ENCODE assay signal across 26 cellular contexts in genomic region chr2:229610871-229611270, GRCh38.
DNase-seq lines count a peak whose midpoint lies in the region; ATAC-seq and TF ChIP-seq lines count a peak whose summit lies in the region.
"Had no signal": no experiment of that assay in that cellular context is flagged by ENCODE, and none has a peak within 500 bp of the region (broad histone marks: within the 10 kb centered on the region; RNA-seq: fewer than 3 reads in every experiment).

No MANE protein-coding gene starts in this region.

- CTCF ChIA-PET in IMR-90 (lab: Yijun Ruan, JAX) = no interaction called here

- no peaks in the 10 kb centered on the region for H4K20me1 ChIP-seq in IMR-90 (ENCODE audit: insufficient read depth, low read length)
- H4K20me1 ChIP-seq: BLaER1 treated with 17β-estradiol and CSF1 and Interleukin-3, amounts not matched to agents 10 nM and 100 nM had no signal

- H3K4ac ChIP-seq in IMR-90 (ENCODE audit: low read depth, low read length) = no peak overlapping the region

- in situ Hi-C loops in IMR-90 (cut with MboI; ENCODE audit: low sequenced_read_pairs) = no loop called here

- H3K36me3 ChIP-seq in ACC112 (ENCODE audit: insufficient read depth, low read length) (no peaks in the 10 kb centered on the region), IMR-90 (ENCODE audit: control insufficient read depth, insufficient read depth, low read length) (no peaks in the 10 kb centered on the region), adipocyte (ENCODE audit: control insufficient read depth, insufficient read depth, low read length, severe bottlenecking) (no peaks in the 10 kb centered on the region)
- H3K36me3 ChIP-seq: BLaER1 treated with 17β-estradiol and CSF1 and Interleukin-3, amounts not matched to agents 10 nM and 100 nM; cardiac muscle cell; heart left ventricle; Peyer's patch; tibial artery; WERI-Rb-1 had no signal

- H4K5ac ChIP-seq in IMR-90 (ENCODE audit: low read depth, low read length) = no peak overlapping the region

- H3K4me3 ChIP-seq in ACC112 (ENCODE audit: low read depth, low read length) = peak overlapping the region; percentile 6; the same call in 1 of the 2 replicates
- no peak overlapping the region for H3K4me3 ChIP-seq in IMR-90 (ENCODE audit: insufficient read depth, low read depth, low read length)
- H3K4me3 ChIP-seq in adipocyte (ENCODE audit: low read length) = no peak overlapping the region
- no peak overlapping the region for H3K4me3 ChIP-seq in fibroblast of pulmonary artery (replicated peaks; ENCODE audit: low read depth, low read length)
- H3K4me3 ChIP-seq: BLaER1 treated with 17β-estradiol and CSF1 and Interleukin-3, amounts not matched to agents 10 nM and 100 nM; cardiac muscle cell; GM23248; heart left ventricle; Peyer's patch; tibial artery had no signal

- WGBS in IMR-90 (ENCODE audit: extremely low coverage in 2 of 2, insufficient read length in 1 of 2), 2 experiments = no CpG with 5 or more reads among the region's 2 CpGs

- no peak overlapping the region for H4K8ac ChIP-seq in IMR-90 (ENCODE audit: low read depth in 2 of 2, low read length in 2 of 2)

- ATAC-seq in IMR-90 (ENCODE audit: low read depth) (0 out of 2 replicates have a peak, but pooled peaks have one; percentile 27), GM18511 (IDR thresholded peaks at IDR 0.05; ENCODE audit: unreplicated experiment) (no peak)
- ATAC-seq: activated T-helper 17 cell treated with anti-CD3 and anti-CD28 coated beads, Interleukin-2, amount 50 U/mL, for 72 hours; heart left ventricle; left colon; stimulated activated naive CD8-positive, alpha-beta T cell treated with anti-CD3 and anti-CD28 coated beads, Interleukin-15, Interleukin-2, amounts not matched to agents 100 U/mL and 50 U/mL, for 24 hours had no signal

- no peak for TF ChIP-seq POLR2A in IMR-90 (IDR thresholded peaks at IDR 0.05; ENCODE audit: low read depth, low read length)

- H3K27ac ChIP-seq in ACC112 (ENCODE audit: low read depth, low read length) (peak overlapping the region; percentile 96), IMR-90 (ENCODE audit: insufficient read depth, low read length) (no peak overlapping the region)
- H3K27ac ChIP-seq: BLaER1 treated with 17β-estradiol and CSF1 and Interleukin-3, amounts not matched to agents 10 nM and 100 nM; cardiac muscle cell; GM23248; heart left ventricle; Peyer's patch; tibial artery; WERI-Rb-1 had no signal

- no peak overlapping the region for H2BK15ac ChIP-seq in IMR-90 (ENCODE audit: low read depth, low read length)

- no peak overlapping the region for H2BK120ac ChIP-seq in IMR-90 (ENCODE audit: low read depth, low read length)

- H3K4me1 ChIP-seq in ACC112 (ENCODE audit: control insufficient read depth, insufficient read depth, low read length, unreplicated experiment) (peaks cover 14% of the 10 kb centered on the region), IMR-90 (ENCODE audit: control insufficient read depth, insufficient read depth, low read length) (no peaks in the 10 kb centered on the region), adipocyte (ENCODE audit: control insufficient read depth, insufficient read depth, low read length) (no peaks in the 10 kb centered on the region)
- H3K4me1 ChIP-seq: BLaER1 treated with 17β-estradiol and CSF1 and Interleukin-3, amounts not matched to agents 10 nM and 100 nM; heart left ventricle; Peyer's patch; tibial artery had no signal

- no peaks in the 10 kb centered on the region for H3K9me1 ChIP-seq in IMR-90 (ENCODE audit: insufficient read depth, low read length)

- H3K79me1 ChIP-seq in IMR-90 (ENCODE audit: low read depth in 1 of 2, low read length in 2 of 2) = no peaks in the 10 kb centered on the region

- TF ChIP-seq RAD21 in IMR-90 (IDR thresholded peaks at IDR 0.05; ENCODE audit: low read length) = no peak

- TF ChIP-seq CTCF in IMR-90 (conservative IDR thresholded peaks at IDR 0.05; ENCODE audit: low read depth, low read length) = no peak
- TF ChIP-seq CTCF in fibroblast of pulmonary artery (IDR thresholded peaks at IDR 0.05; ENCODE audit: low read length, missing control alignments) = no peak

- no TSS peak for BruUV-seq in IMR-90 (replicated peaks; lab: Mats Ljungman, UMichigan)

- POLR2A ChIA-PET in IMR-90 (lab: Charles Lee; ENCODE audit: unreplicated experiment) = no interaction called here

- H3K9me3 ChIP-seq in IMR-90 (ENCODE audit: control insufficient read depth, insufficient read depth, low read length) = peaks cover 10% of the 10 kb centered on the region
- no peaks in the 10 kb centered on the region for H3K9me3 ChIP-seq in adipocyte (ENCODE audit: control insufficient read depth, low read length)
- H3K9me3 ChIP-seq: BLaER1 treated with 17β-estradiol and CSF1 and Interleukin-3, amounts not matched to agents 10 nM and 100 nM; heart left ventricle; Peyer's patch; SK-N-SH; tibial artery had no signal

- no peak overlapping the region for H3K14ac ChIP-seq in IMR-90 (replicated peaks; ENCODE audit: low read depth, low read length)

- H2AFZ ChIP-seq in ACC112 (ENCODE audit: low read length, unreplicated experiment) (peak overlapping the region; percentile 32), IMR-90 (replicated peaks; ENCODE audit: low read length, poor library complexity) (no peak overlapping the region)
- H2AFZ ChIP-seq: GM23248 had no signal

- no peaks in the 10 kb centered on the region for H3K79me2 ChIP-seq in ACC112 (ENCODE audit: control insufficient read depth, insufficient read depth, low read length, unreplicated experiment)

- no peak overlapping the region for H4K91ac ChIP-seq in IMR-90 (ENCODE audit: insufficient read depth, low read depth, low read length)

- H3K56ac ChIP-seq in IMR-90 (ENCODE audit: extremely low read depth, insufficient read depth, low read length) = no peak overlapping the region

- no peak overlapping the region for H3K9ac ChIP-seq in IMR-90 (ENCODE audit: low read depth, low read length)
- H3K9ac ChIP-seq in adipocyte (ENCODE audit: low read length) = no peak overlapping the region
- H3K9ac ChIP-seq: BLaER1 treated with 17β-estradiol and CSF1 and Interleukin-3, amounts not matched to agents 10 nM and 100 nM; GM23248; SK-N-SH had no signal

- dilution Hi-C loops in IMR-90 (cut with HindIII; ENCODE audit: low sequenced_read_pairs, unreplicated experiment) = no loop called here

- H2BK20ac ChIP-seq in IMR-90 (ENCODE audit: low read depth, low read length) = no peak overlapping the region

- DNase-seq in IMR-90 (peak; percentile 51), adipocyte (ENCODE audit: low read depth) (peak; percentile 33), fibroblast of pulmonary artery (ENCODE audit: low read depth) (peak; percentile 60), NCI-H2196 (lab: John Stamatoyannopoulos, UW; ENCODE audit: unreplicated experiment) (no peak), AG20443 (ENCODE audit: low spot score) (no peak), OCI-M1 (lab: John Stamatoyannopoulos, UW) (no peak)
- DNase-seq: activated CD8-positive, alpha-beta memory T cell treated with anti-CD3 and anti-CD28 coated beads, Interleukin-2, amount 50 U/mL, for 4 hours; activated naive CD8-positive, alpha-beta T cell treated with anti-CD3 and anti-CD28 coated beads for 36 hours; GM23248; heart left ventricle; left colon; mesenchymal stem cell; NCI-H1417 treated with DMSO at 0.1 percent for 48 hours; NCI-H345; occipital lobe; Peyer's patch; SK-N-SH; stimulated activated CD4-positive, alpha-beta T cell treated with anti-CD3 and anti-CD28 coated beads, Interleukin-4, amount 100 ng/mL, for 4 hours; stimulated activated naive CD8-positive, alpha-beta T cell treated with anti-CD3 and anti-CD28 coated beads, Interleukin-15, Interleukin-2, amounts not matched to agents 100 U/mL and 50 U/mL, for 24 hours; tibial artery; WERI-Rb-1 had no signal

- H3K27me3 ChIP-seq in ACC112 (ENCODE audit: insufficient read depth, low read length) = no peaks in the 10 kb centered on the region
- no peaks in the 10 kb centered on the region for H3K27me3 ChIP-seq in IMR-90 (ENCODE audit: control insufficient read depth, insufficient read depth, low read length)
- no peaks in the 10 kb centered on the region for H3K27me3 ChIP-seq in adipocyte (replicated peaks; ENCODE audit: control insufficient read depth, insufficient read depth, low read length)
- H3K27me3 ChIP-seq: BLaER1 treated with 17β-estradiol and CSF1 and Interleukin-3, amounts not matched to agents 10 nM and 100 nM; cardiac muscle cell; Peyer's patch; tibial artery had no signal

- H3K4me2 ChIP-seq in IMR-90 (ENCODE audit: low read depth, low read length) = no peak overlapping the region
- H3K4me2 ChIP-seq: BLaER1 treated with 17β-estradiol and CSF1 and Interleukin-3, amounts not matched to agents 10 nM and 100 nM; SK-N-SH had no signal

- H2AK5ac ChIP-seq in IMR-90 (ENCODE audit: low read depth, low read length) = no peak overlapping the region

- intact Hi-C loops in IMR-90 (cut with micrococcal nuclease) = no loop called here

- no peak overlapping the region for H3K23ac ChIP-seq in IMR-90 (ENCODE audit: low read depth, low read length)

- H2AK9ac ChIP-seq in IMR-90 (replicated peaks; ENCODE audit: low read depth, low read length, poor library complexity) = no peak overlapping the region

- no peak overlapping the region for H3K18ac ChIP-seq in IMR-90 (ENCODE audit: low read depth, low read length)

- no peak overlapping the region for H2BK5ac ChIP-seq in IMR-90 (ENCODE audit: low read depth, low read length, poor library complexity, severe bottlenecking)

TF ChIP-seq in IMR-90, 13 proteins besides CTCF, POLR2A, EP300 and RAD21 (continues in another document):
- no peak for TF ChIP-seq MAFK (IDR thresholded peaks at IDR 0.05; ENCODE audit: low read depth, low read length)
- TF ChIP-seq MAZ (IDR thresholded peaks at IDR 0.05; ENCODE audit: borderline replicate concordance, low read depth, low read length) = no peak
- no peak for TF ChIP-seq CEBPB (IDR thresholded peaks at IDR 0.05; ENCODE audit: low read depth, low read length)
- TF ChIP-seq SMC3 (IDR thresholded peaks at IDR 0.05; ENCODE audit: low read depth, low read length) = no peak
- TF ChIP-seq RFX5 (IDR thresholded peaks at IDR 0.05; ENCODE audit: low read depth, low read length) = no peak
- TF ChIP-seq FOS (IDR thresholded peaks at IDR 0.05; ENCODE audit: low read depth, low read length) = no peak
- TF ChIP-seq USF2 (IDR thresholded peaks at IDR 0.05; ENCODE audit: low read depth, low read length) = no peak
- TF ChIP-seq CHD1 (IDR thresholded peaks at IDR 0.05; ENCODE audit: low read depth, low read length) = no peak
- no peak for TF ChIP-seq NFE2L2 (IDR thresholded peaks at IDR 0.05; ENCODE audit: low read depth, low read length)
- TF ChIP-seq MXI1 (IDR thresholded peaks at IDR 0.05; ENCODE audit: borderline replicate concordance, low read depth, low read length) = no peak

Comparison
In these comparisons a context has a peak if more than half of its experiments do, and no peak if none do; other contexts are left out.
1. DNase-seq: peak in IMR-90 (single experiment), adipocyte (single experiment) and fibroblast of pulmonary artery (single experiment); none in NCI-H2196 (single experiment), AG20443 (single experiment) and OCI-M1 (single experiment).